18 cellular contexts compared by ENCODE assay signal in genomic region chr11:103928040-103928555, GRCh38.
A peak's percentile ranks its signal among the peaks of the same experiment; 100 is the strongest.
DNase-seq lines count a peak whose midpoint lies in the region; ATAC-seq and TF ChIP-seq lines count a peak whose summit lies in the region.
"Had no signal": no experiment of that assay in that cellular context is flagged by ENCODE, and none has a peak within 500 bp of the region (broad histone marks: within the 10 kb centered on the region; RNA-seq: fewer than 3 reads in every experiment).

No MANE protein-coding gene starts in this region.

- H3K4me1 ChIP-seq in GM23338 (ENCODE audit: insufficient read depth), result no peaks in the 10 kb centered on the region; the same call in 1 of the 2 replicates
- H3K4me1 ChIP-seq: BLaER1 treated with 17β-estradiol and CSF1 and Interleukin-3, amounts not matched to agents 10 nM and 100 nM; Peyer's patch had no signal

- no peak overlapping the region for H3K4me3 Mint-ChIP-seq in GM23338
- H3K4me3 Mint-ChIP-seq: CD4-positive, alpha-beta memory T cell had no signal

- H3K27ac ChIP-seq in GM23338 (ENCODE audit: low read depth), result no peak overlapping the region
- H3K27ac ChIP-seq: A549; BLaER1 treated with 17β-estradiol and CSF1 and Interleukin-3, amounts not matched to agents 10 nM and 100 nM; KMS-11; Peyer's patch had no signal

- ATAC-seq in GM23338 (no peak), HG02973 (IDR thresholded peaks at IDR 0.05; ENCODE audit: unreplicated experiment) (no peak), HG02678 (IDR thresholded peaks at IDR 0.05; ENCODE audit: unreplicated experiment) (no peak)

- H3K4me2 ChIP-seq in GM23338, result no peak overlapping the region
- H3K4me2 ChIP-seq: A549; BLaER1 treated with 17β-estradiol and CSF1 and Interleukin-3, amounts not matched to agents 10 nM and 100 nM; KMS-11 had no signal

- DNase-seq in ELF-1 (ENCODE audit: low read depth, low spot score) (peak; percentile 34), GM23338 (ENCODE audit: low spot score) (peak; percentile 5), SK-N-DZ (ENCODE audit: low spot score) (peak; percentile 51), islet precursor cell (peak; percentile 76), superior temporal gyrus (ENCODE audit: extremely low spot score) (no peak), HK-2 (ENCODE audit: unreplicated experiment) (no peak)
- DNase-seq: CD4-positive, alpha-beta memory T cell; NCI-H1048; NCI-H1694; NCI-H2029 treated with DMSO at 0.1 percent for 48 hours; Peyer's patch; T-helper 1 cell had no signal

- no peaks in the 10 kb centered on the region for H3K9me3 Mint-ChIP-seq in GM23338
- H3K9me3 Mint-ChIP-seq: CD4-positive, alpha-beta memory T cell; IgD-negative memory B cell had no signal

- H3K36me3 ChIP-seq in GM23338 (ENCODE audit: insufficient read depth), result no peaks in the 10 kb centered on the region
- H3K36me3 ChIP-seq: BLaER1 treated with 17β-estradiol and CSF1 and Interleukin-3, amounts not matched to agents 10 nM and 100 nM; Peyer's patch had no signal

- no peaks in the 10 kb centered on the region; the same call in 1 of the 2 replicates for H3K9me2 ChIP-seq in GM23338 (ENCODE audit: insufficient read depth)

- H4K20me1 ChIP-seq in GM23338 (replicated peaks; ENCODE audit: insufficient read depth), result no peaks in the 10 kb centered on the region
- H4K20me1 ChIP-seq: BLaER1 treated with 17β-estradiol and CSF1 and Interleukin-3, amounts not matched to agents 10 nM and 100 nM had no signal

- no peaks in the 10 kb centered on the region for H3F3A ChIP-seq in GM23338 (replicated peaks; ENCODE audit: low read depth)

- TF ChIP-seq CTCF in GM23338 (conservative IDR thresholded peaks at IDR 0.05; ENCODE audit: low read depth in 2 of 2), result no peak

- no peaks in the 10 kb centered on the region for H3K27me3 ChIP-seq in GM23338 (ENCODE audit: insufficient read depth)
- H3K27me3 ChIP-seq: BLaER1 treated with 17β-estradiol and CSF1 and Interleukin-3, amounts not matched to agents 10 nM and 100 nM; Peyer's patch had no signal

- no peak overlapping the region for H2AFZ ChIP-seq in GM23338

- no peaks in the 10 kb centered on the region for H3K79me2 ChIP-seq in GM23338 (replicated peaks; ENCODE audit: insufficient read depth)

- H3K27me3 Mint-ChIP-seq in GM23338 (ENCODE audit: insufficient read depth, low read depth, poor library complexity), result no peaks in the 10 kb centered on the region
- H3K27me3 Mint-ChIP-seq: IgD-negative memory B cell had no signal

- no peak overlapping the region for H3K27ac Mint-ChIP-seq in GM23338
- H3K27ac Mint-ChIP-seq: CD4-positive, alpha-beta memory T cell; IgD-negative memory B cell had no signal

- H3K4me1 Mint-ChIP-seq in GM23338, result peaks cover 5% of the 10 kb centered on the region; the same call in 2 of the 3 replicates
- H3K4me1 Mint-ChIP-seq: CD4-positive, alpha-beta memory T cell had no signal

- no peak overlapping the region for H3K4me3 ChIP-seq in GM23338
- H3K4me3 ChIP-seq: A549; BLaER1 treated with 17β-estradiol and CSF1 and Interleukin-3, amounts not matched to agents 10 nM and 100 nM; Peyer's patch had no signal

- no peaks in the 10 kb centered on the region for H3K36me3 Mint-ChIP-seq in GM23338 (ENCODE audit: low read depth)
- H3K36me3 Mint-ChIP-seq: CD4-positive, alpha-beta memory T cell; IgD-negative memory B cell had no signal

TF ChIP-seq in GM23338, 12 proteins besides CTCF, POLR2A, EP300 and RAD21:
- TF ChIP-seq CREB1 (CRISPR knock-in tag; IDR thresholded peaks at IDR 0.05; ENCODE audit: low read depth) (no peak), REST (IDR thresholded peaks at IDR 0.05; ENCODE audit: unreplicated experiment) (no peak), EZH2phosphoT487 (IDR thresholded peaks at IDR 0.05; ENCODE audit: unreplicated experiment) (no peak), POLR2AphosphoS5 (IDR thresholded peaks at IDR 0.05; ENCODE audit: low read depth) (no peak), STAT1 (IDR thresholded peaks at IDR 0.05; ENCODE audit: unreplicated experiment) (no peak), NANOG (IDR thresholded peaks at IDR 0.05; ENCODE audit: borderline replicate concordance) (no peak), EZH2 (IDR thresholded peaks at IDR 0.05; ENCODE audit: low read depth, unreplicated experiment) (no peak), ZNF331 (CRISPR knock-in tag; IDR thresholded peaks at IDR 0.05; ENCODE audit: low read depth) (no peak)
TF ChIP-seq in GM23338: peak in this region for 0.

Comparison
In these comparisons a context has a peak if more than half of its experiments do, and no peak if none do; other contexts are left out.
1. DNase-seq: peak in ELF-1 (single experiment), GM23338 (single experiment), SK-N-DZ (single experiment) and islet precursor cell (single experiment); none in superior temporal gyrus (single experiment) and HK-2 (single experiment).